Comparison of ENCODE assay signal across 17 cellular contexts in the genomic region with DNA sequence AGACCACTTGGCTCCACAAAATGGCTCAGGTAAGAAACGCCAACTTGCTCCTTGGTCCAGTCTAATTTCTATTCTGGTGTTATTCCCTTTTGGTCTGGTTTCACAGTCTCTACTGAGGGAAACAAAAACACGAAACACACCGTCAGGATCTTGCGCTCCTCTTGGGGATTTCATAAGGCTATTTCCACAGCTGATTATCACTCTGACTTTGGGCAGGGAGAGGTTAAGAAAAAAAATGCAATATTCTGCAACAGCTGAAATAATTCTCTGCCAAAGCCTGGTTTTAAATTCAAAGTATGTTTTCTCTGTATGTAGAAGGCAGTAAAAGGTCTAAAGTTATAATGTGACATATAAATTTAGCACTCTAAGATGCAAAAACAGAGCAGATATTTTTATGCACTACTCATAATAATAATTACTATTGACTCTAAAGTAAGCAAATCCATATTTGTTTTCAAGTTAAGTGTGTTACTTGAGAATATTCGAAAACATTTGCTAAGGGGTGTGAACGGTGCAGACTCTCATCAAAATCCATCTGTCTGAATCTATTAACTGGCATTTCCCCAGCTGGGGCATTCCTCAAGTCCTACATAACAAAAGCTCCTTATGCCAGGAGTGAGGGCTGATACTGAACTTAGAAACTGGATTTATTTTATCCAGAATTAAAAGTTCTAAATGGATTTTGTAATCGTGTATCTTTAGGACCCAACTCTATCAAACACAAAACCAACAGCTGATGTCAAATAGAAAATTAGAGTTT. TPM values are rescaled to one million over a fixed set of nuclear protein-coding genes. Genes with fewer than 3 reads are reported as not detected.
A peak's percentile ranks its signal among the peaks of the same experiment; 100 is the strongest.
DNase-seq lines count a peak whose midpoint lies in the region; TF ChIP-seq lines count a peak whose summit lies in the region.
"Had no signal": no experiment of that assay in that cellular context is flagged by ENCODE, and none has a peak within 500 bp of the region (broad histone marks: within the 10 kb centered on the region; RNA-seq: fewer than 3 reads in every experiment).

No MANE protein-coding gene starts in this region.

- peaks cover 19% of the 10 kb centered on the region for H3K4me1 ChIP-seq in suprapubic skin

- H3K27me3 ChIP-seq in suprapubic skin: no peaks in the 10 kb centered on the region
- H3K27me3 ChIP-seq: ovary had no signal

- H3K4me3 ChIP-seq in fibroblast of mammary gland (ENCODE audit: control insufficient read depth, low read depth, low read length) (no peak overlapping the region), suprapubic skin (no peak overlapping the region)
- H3K4me3 ChIP-seq: ovary had no signal

- no peaks in the 10 kb centered on the region for H3K9me3 ChIP-seq in suprapubic skin
- H3K9me3 ChIP-seq: ovary had no signal

- peak; percentile 16 for DNase-seq in DMS79 treated with DMSO at 0.1 percent for 48 hours (lab: John Stamatoyannopoulos, UW)
- DNase-seq in DMS79 (lab: John Stamatoyannopoulos, UW): no peak
- peak; percentile 52 for DNase-seq in NCI-H69 (lab: John Stamatoyannopoulos, UW)
- peak; percentile 45 for DNase-seq in fibroblast of mammary gland (ENCODE audit: low read depth)
- no peak for DNase-seq in suprapubic skin (ENCODE audit: low spot score in 2 of 2)
- DNase-seq in D341Med (ENCODE audit: low spot score): no peak
- no peak for DNase-seq in GM19238 (ENCODE audit: insufficient read length, low spot score)
- no peak for DNase-seq in OCI-M1 (lab: John Stamatoyannopoulos, UW)
- DNase-seq: activated CD4-positive, alpha-beta memory T cell treated with anti-CD3 and anti-CD28 coated beads for 36 hours; CD4-positive, alpha-beta memory T cell; effector memory CD8-positive, alpha-beta T cell; GDM1; ovary; PC-3; small intestine; stimulated activated naive CD4-positive, alpha-beta T cell had no signal

- TF ChIP-seq POLR2A in suprapubic skin (IDR thresholded peaks at IDR 0.05): no peak

- H3K36me3 ChIP-seq in suprapubic skin: no peaks in the 10 kb centered on the region
- H3K36me3 ChIP-seq: ovary had no signal

- 56% methylated on average over 7 of the region's 7 CpGs for WGBS in suprapubic skin

- H3K27ac ChIP-seq in suprapubic skin: peak overlapping the region; percentile 73
- H3K27ac ChIP-seq: 22Rv1 had no signal

- TF ChIP-seq CTCF in fibroblast of mammary gland (conservative IDR thresholded peaks at IDR 0.05; ENCODE audit: control insufficient read depth, insufficient read depth, low read depth, low read length) (no peak), suprapubic skin (IDR thresholded peaks at IDR 0.05) (no peak)

- no peak for TF ChIP-seq EP300 in suprapubic skin (IDR thresholded peaks at IDR 0.05)

RNA-seq across cellular contexts. Expression of a gene that starts 38.4 kb away (rescaled TPM):
- total RNA-seq in suprapubic skin: 10 to 100 TPM in 3 of 4 donors, 1 to 10 TPM in 1; 7.9 to 31.4 (median 15.9) TPM

Comparison
In these comparisons a context has a peak if more than half of its experiments do, and no peak if none do; other contexts are left out.
1. DNase-seq: peak in DMS79 treated with DMSO at 0.1 percent for 48 hours (single experiment), NCI-H69 (single experiment) and fibroblast of mammary gland (single experiment); none in DMS79 (single experiment), suprapubic skin (0 of 2), D341Med (single experiment), GM19238 (single experiment) and OCI-M1 (single experiment).